1 cellular context compared by ENCODE assay signal in the genomic region with DNA sequence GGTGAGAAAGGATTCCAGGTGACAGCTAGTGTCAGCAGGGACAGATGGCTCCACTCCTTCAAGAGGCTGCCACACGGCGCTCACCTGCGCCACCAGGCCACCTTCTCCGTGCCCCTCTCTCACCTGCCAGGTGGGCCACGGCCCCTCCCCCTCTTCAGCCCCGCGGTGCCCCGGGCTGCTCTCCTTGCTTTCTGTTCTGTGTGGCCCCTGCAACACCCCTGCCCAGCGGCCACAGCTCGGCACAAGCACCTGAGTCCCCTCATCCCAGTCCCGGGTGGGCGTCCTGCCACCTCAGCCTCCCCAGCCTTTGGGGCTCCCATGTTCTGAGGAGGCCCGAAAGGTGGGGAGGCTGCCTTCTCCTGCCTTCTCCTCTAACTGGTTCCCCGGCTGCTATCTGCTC.
TF ChIP-seq lines count a peak whose summit lies in the region.

No MANE protein-coding gene starts in this region.

TF ChIP-seq in H1, 55 proteins besides CTCF, POLR2A, EP300 and RAD21:
- TF ChIP-seq SUZ12 (IDR thresholded peaks at IDR 0.05; ENCODE audit: low read length) (no peak), HDAC2 (IDR thresholded peaks at IDR 0.05; ENCODE audit: borderline replicate concordance in 1 of 2, low read depth in 2 of 2, low read length in 2 of 2) (no peak), YY1 (IDR thresholded peaks at IDR 0.05; ENCODE audit: low read depth, low read length) (no peak), SIRT6 (IDR thresholded peaks at IDR 0.05; ENCODE audit: low read length) (no peak), TBP (IDR thresholded peaks at IDR 0.05; ENCODE audit: low read depth, low read length) (no peak), JUN (IDR thresholded peaks at IDR 0.05; ENCODE audit: low read depth, low read length) (no peak), RXRA (IDR thresholded peaks at IDR 0.05; ENCODE audit: insufficient read depth, low read depth, low read length) (no peak), JUND (IDR thresholded peaks at IDR 0.05; ENCODE audit: low read length) (no peak)
